Comparison of ENCODE assay signal across 10 cellular contexts in genomic region chr17:4858068-4858879, GRCh38. TPM values are rescaled to one million over a fixed set of nuclear protein-coding genes. Genes with fewer than 3 reads are reported as not detected.
DNase-seq lines count a peak whose midpoint lies in the region; ATAC-seq and TF ChIP-seq lines count a peak whose summit lies in the region.
"Had no signal": no experiment of that assay in that cellular context is flagged by ENCODE, and none has a peak within 500 bp of the region (broad histone marks: within the 10 kb centered on the region; RNA-seq: fewer than 3 reads in every experiment).

No MANE protein-coding gene starts in this region.

- peaks cover 8 to 63% (median 43%) of the 10 kb centered on the region in 9 donors for H3K4me1 ChIP-seq in heart right ventricle

- H3K27me3 ChIP-seq in heart right ventricle, result no peaks in the 10 kb centered on the region

- H3K4me1 Mint-ChIP-seq in WTC11, result peaks cover 71% of the 10 kb centered on the region

- H3K9me3 ChIP-seq in heart right ventricle, result no peaks in the 10 kb centered on the region

- POLR2A ChIA-PET in WTC11 (lab: Charles Lee), result interaction anchor here (0.5 to 1.5 kb wide), 9 partner anchors 10 to 1330 kb away, joined by 3 to 5 read pairs (median 3); no protein-coding TSS in a partner anchor

- no peaks in the 10 kb centered on the region for H3K36me3 Mint-ChIP-seq in WTC11

- H3K36me3 ChIP-seq in heart right ventricle, result peaks cover 0 to 20% (median 0%) of the 10 kb centered on the region in 9 donors

- H3K27me3 Mint-ChIP-seq in WTC11 (ENCODE audit: low read depth), result no peaks in the 10 kb centered on the region
- H3K27me3 Mint-ChIP-seq: B cell, IgD-negative memory B cell had no signal

- WGBS in heart right ventricle, 2 donors, result 50 to 64% methylated on average over 7 of the region's 7 CpGs

- H3K9me3 Mint-ChIP-seq in WTC11, result no peaks in the 10 kb centered on the region
- H3K9me3 Mint-ChIP-seq: IgD-negative memory B cell had no signal

- H3K4me3 Mint-ChIP-seq in WTC11, result peak overlapping the region; percentile 42
- H3K4me3 Mint-ChIP-seq: B cell, IgD-negative memory B cell had no signal

- intact Hi-C loops in heart right ventricle (cut with DNase I), result no loop called here

- H3K4me3 ChIP-seq in heart right ventricle, result peak overlapping the region in 5 of 10 donors; percentile 7 to 26 (median 16)

- H3K27ac Mint-ChIP-seq in WTC11, result peak overlapping the region; percentile 88
- H3K27ac Mint-ChIP-seq: B cell, IgD-negative memory B cell had no signal

- CTCF ChIA-PET in WTC11 (lab: Charles Lee), result interaction anchor here (0.6 to 2.0 kb wide), 12 partner anchors 8 to 148 kb away, joined by 3 to 11 read pairs (median 4); partner anchors contain the start of gene ARRB2

- no peak for TF ChIP-seq CTCF in WTC11 (IDR thresholded peaks at IDR 0.05)
- TF ChIP-seq CTCF in heart right ventricle (IDR thresholded peaks at IDR 0.05), result no peak

- peak overlapping the region; percentile 52 to 88 (median 74) for H3K27ac ChIP-seq in heart right ventricle

- DNase-seq in C1 segment of cervical spinal cord (lab: John Stamatoyannopoulos, UW) (peak in 11 of 14 donors; percentile 12 to 77 (median 60)), WTC11 (ENCODE audit: low spot score) (no peak), heart right ventricle (peak; percentile 32 to 61), occipital lobe (lab: John Stamatoyannopoulos, UW) (peak; percentile 66), NCI-H2196 treated with DMSO at 0.1 percent for 48 hours (lab: John Stamatoyannopoulos, UW; ENCODE audit: unreplicated experiment) (no peak), OCI-M2 (lab: John Stamatoyannopoulos, UW; ENCODE audit: unreplicated experiment) (no peak)
- DNase-seq in stimulated activated CD4-positive, alpha-beta T cell treated with anti-CD3 and anti-CD28 coated beads, Interleukin-4, amount 100 ng/mL, for 24 hours, result no peak
- DNase-seq in stimulated activated CD4-positive, alpha-beta T cell treated with anti-CD3 and anti-CD28 coated beads, Interleukin-1b, Interleukin-23, amount 100 ng/mL, for 48 hours, result no peak

- ATAC-seq in WTC11 (peak; percentile 61), heart right ventricle (peak; percentile 62 to 92 (median 86))

TF ChIP-seq in WTC11, 78 proteins besides CTCF, POLR2A, EP300 and RAD21:
- TF ChIP-seq ZNF121 (CRISPR knock-in tag; IDR thresholded peaks at IDR 0.05) (peak; percentile 90), ATF1 (CRISPR knock-in tag; IDR thresholded peaks at IDR 0.05) (no peak)
- TF ChIP-seq, protein P1, sequence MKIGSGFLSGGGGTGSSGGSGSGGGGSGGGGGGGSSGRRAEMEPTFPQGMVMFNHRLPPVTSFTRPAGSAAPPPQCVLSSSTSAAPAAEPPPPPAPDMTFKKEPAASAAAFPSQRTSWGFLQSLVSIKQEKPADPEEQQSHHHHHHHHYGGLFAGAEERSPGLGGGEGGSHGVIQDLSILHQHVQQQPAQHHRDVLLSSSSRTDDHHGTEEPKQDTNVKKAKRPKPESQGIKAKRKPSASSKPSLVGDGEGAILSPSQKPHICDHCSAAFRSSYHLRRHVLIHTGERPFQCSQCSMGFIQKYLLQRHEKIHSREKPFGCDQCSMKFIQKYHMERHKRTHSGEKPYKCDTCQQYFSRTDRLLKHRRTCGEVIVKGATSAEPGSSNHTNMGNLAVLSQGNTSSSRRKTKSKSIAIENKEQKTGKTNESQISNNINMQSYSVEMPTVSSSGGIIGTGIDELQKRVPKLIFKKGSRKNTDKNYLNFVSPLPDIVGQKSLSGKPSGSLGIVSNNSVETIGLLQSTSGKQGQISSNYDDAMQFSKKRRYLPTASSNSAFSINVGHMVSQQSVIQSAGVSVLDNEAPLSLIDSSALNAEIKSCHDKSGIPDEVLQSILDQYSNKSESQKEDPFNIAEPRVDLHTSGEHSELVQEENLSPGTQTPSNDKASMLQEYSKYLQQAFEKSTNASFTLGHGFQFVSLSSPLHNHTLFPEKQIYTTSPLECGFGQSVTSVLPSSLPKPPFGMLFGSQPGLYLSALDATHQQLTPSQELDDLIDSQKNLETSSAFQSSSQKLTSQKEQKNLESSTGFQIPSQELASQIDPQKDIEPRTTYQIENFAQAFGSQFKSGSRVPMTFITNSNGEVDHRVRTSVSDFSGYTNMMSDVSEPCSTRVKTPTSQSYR (CRISPR knock-in tag; IDR thresholded peaks at IDR 0.05), result peak; percentile 90; the same call in 1 of the 2 replicates

RNA-seq across cellular contexts. Expression of gene MINK1, which starts 25.1 kb away (rescaled TPM):
- total RNA-seq in WTC11 (2021) (92.1 to 105 TPM (median 96.2 TPM) in 3 replicates), heart right ventricle (10 to 100 TPM; 26.4 to 54.1 (median 33.5) TPM), occipital lobe (18.4 TPM)
- 10 to 100 TPM; 17.3 to 52.3 TPM for polyA plus RNA-seq in heart right ventricle

RNA-seq across cellular contexts. Expression of gene C17orf107, which starts 41.1 kb away (rescaled TPM):
- total RNA-seq in WTC11 (2021), result 8.2 to 8.7 TPM (median 8.7 TPM) in 3 replicates
- total RNA-seq in heart right ventricle, result under 1 TPM in 9 of 10 donors, not detected in 1; 0.28 to 0.86 (median 0.39) TPM
- under 1 TPM; 0.44 to 0.57 TPM for polyA plus RNA-seq in heart right ventricle
- total RNA-seq in occipital lobe, result 6.9 TPM

RNA-seq across cellular contexts. Expression of gene CHRNE, which starts 44.6 kb away (rescaled TPM):
- total RNA-seq in WTC11 (2021), result 0.64 to 0.78 TPM (median 0.70 TPM) in 3 replicates
- total RNA-seq in heart right ventricle, result 1 to 10 TPM in 3 of 10 donors, under 1 TPM in 7; 0.19 to 1.6 (median 0.53) TPM
- polyA plus RNA-seq in heart right ventricle, result under 1 TPM; 0.44 to 0.71 TPM
- total RNA-seq in occipital lobe, result 0.62 TPM

RNA-seq across cellular contexts. Expression of gene PLD2, which starts 51.3 kb away (rescaled TPM):
- total RNA-seq in WTC11 (2021) (51.3 to 64.9 TPM (median 52.1 TPM) in 3 replicates), heart right ventricle (10 to 100 TPM in 6 of 10 donors, 1 to 10 TPM in 4; 6.4 to 18.6 (median 10.4) TPM), occipital lobe (6.1 TPM)
- polyA plus RNA-seq in heart right ventricle, result 10 to 100 TPM in 1 of 2 donors, 1 to 10 TPM in 1; 5.6 to 20.7 TPM

Comparison
In these comparisons a context has a peak if more than half of its experiments do, and no peak if none do; other contexts are left out.
1. DNase-seq: peak in C1 segment of cervical spinal cord (11 of 14), heart right ventricle (2 of 2) and occipital lobe (single experiment); none in WTC11 (single experiment), NCI-H2196 treated with DMSO at 0.1 percent for 48 hours (single experiment), stimulated activated CD4-positive, alpha-beta T cell treated with anti-CD3 and anti-CD28 coated beads, Interleukin-4, amount 100 ng/mL, for 24 hours (single experiment), OCI-M2 (single experiment) and stimulated activated CD4-positive, alpha-beta T cell treated with anti-CD3 and anti-CD28 coated beads, Interleukin-1b, Interleukin-23, amount 100 ng/mL, for 48 hours (single experiment).